In genomic region chr6:2197177-2197671, GRCh38 we compare ENCODE assay signal across 12 cellular contexts. TPM values are rescaled to one million over a fixed set of nuclear protein-coding genes. Genes with fewer than 3 reads are reported as not detected.
DNase-seq lines count a peak whose midpoint lies in the region; ATAC-seq and TF ChIP-seq lines count a peak whose summit lies in the region.
"Had no signal": no experiment of that assay in that cellular context is flagged by ENCODE, and none has a peak within 500 bp of the region (broad histone marks: within the 10 kb centered on the region; RNA-seq: fewer than 3 reads in every experiment).

No MANE protein-coding gene starts in this region.

- DNase-seq in GM23338 (ENCODE audit: low spot score) (no peak), RPMI7951 (ENCODE audit: low read depth) (peak; percentile 60), fibroblast of pulmonary artery (ENCODE audit: low read depth) (peak; percentile 52), putamen (ENCODE audit: low spot score) (peak; percentile 21), GM10248 (ENCODE audit: extremely low spot score) (no peak), NCI-H82 treated with DMSO at 0.1 percent for 48 hours (lab: John Stamatoyannopoulos, UW; ENCODE audit: unreplicated experiment) (no peak), osteocyte (ENCODE audit: extremely low spot score, unreplicated experiment) (no peak)
- no peak for DNase-seq in activated CD8-positive, alpha-beta memory T cell treated with anti-CD3 and anti-CD28 coated beads for 24 hours
- DNase-seq: activated naive CD8-positive, alpha-beta T cell treated with anti-CD3 and anti-CD28 coated beads, Interleukin-2, amount 50 U/mL, for 24 hours; midbrain; NCI-H2107 had no signal

- no peaks in the 10 kb centered on the region; the same call in 1 of the 2 replicates for H3K36me3 ChIP-seq in GM23338 (ENCODE audit: insufficient read depth)
- H3K36me3 ChIP-seq: suprapubic skin had no signal

- no peaks in the 10 kb centered on the region for H3K79me2 ChIP-seq in GM23338 (replicated peaks; ENCODE audit: insufficient read depth)

- H3K4me1 Mint-ChIP-seq in GM23338 (peaks cover 8% of the 10 kb centered on the region; the same call in 2 of the 3 replicates), osteocyte (ENCODE audit: unreplicated experiment) (peaks cover 8% of the 10 kb centered on the region)

- no peak overlapping the region for H3K4me3 Mint-ChIP-seq in GM23338
- no peak overlapping the region for H3K4me3 Mint-ChIP-seq in osteocyte (ENCODE audit: unreplicated experiment)
- H3K4me3 Mint-ChIP-seq: activated naive CD8-positive, alpha-beta T cell treated with anti-CD3 and anti-CD28 coated beads, Interleukin-2, amount 50 U/mL, for 24 hours had no signal

- H3F3A ChIP-seq in GM23338 (replicated peaks; ENCODE audit: low read depth): no peaks in the 10 kb centered on the region

- H3K27me3 Mint-ChIP-seq in GM23338 (ENCODE audit: insufficient read depth, low read depth, poor library complexity): peaks cover 2% of the 10 kb centered on the region
- H3K27me3 Mint-ChIP-seq in osteocyte (ENCODE audit: unreplicated experiment): no peaks in the 10 kb centered on the region
- H3K27me3 Mint-ChIP-seq: activated naive CD8-positive, alpha-beta T cell treated with anti-CD3 and anti-CD28 coated beads, Interleukin-2, amount 50 U/mL, for 24 hours had no signal

- H3K27me3 ChIP-seq in GM23338 (ENCODE audit: insufficient read depth): no peaks in the 10 kb centered on the region
- H3K27me3 ChIP-seq: suprapubic skin had no signal

- ATAC-seq in GM23338: peak; percentile 35; the same call in 1 of the 3 replicates
- ATAC-seq: activated naive CD8-positive, alpha-beta T cell treated with anti-CD3 and anti-CD28 coated beads, Interleukin-2, amount 50 U/mL, for 24 hours had no signal

- no peak overlapping the region for H3K27ac Mint-ChIP-seq in GM23338
- no peak overlapping the region for H3K27ac Mint-ChIP-seq in osteocyte (ENCODE audit: unreplicated experiment)
- H3K27ac Mint-ChIP-seq: activated naive CD8-positive, alpha-beta T cell treated with anti-CD3 and anti-CD28 coated beads, Interleukin-2, amount 50 U/mL, for 24 hours had no signal

- no peaks in the 10 kb centered on the region for H3K9me2 ChIP-seq in GM23338 (ENCODE audit: insufficient read depth)

- peaks cover 3% of the 10 kb centered on the region; the same call in 2 of the 3 replicates for H3K9me3 Mint-ChIP-seq in GM23338
- no peaks in the 10 kb centered on the region for H3K9me3 Mint-ChIP-seq in osteocyte (ENCODE audit: unreplicated experiment)
- H3K9me3 Mint-ChIP-seq: activated naive CD8-positive, alpha-beta T cell treated with anti-CD3 and anti-CD28 coated beads, Interleukin-2, amount 50 U/mL, for 24 hours had no signal

- H3K4me2 ChIP-seq in GM23338: no peak overlapping the region

- H3K27ac ChIP-seq in GM23338 (ENCODE audit: low read depth): no peak overlapping the region
- H3K27ac ChIP-seq: suprapubic skin had no signal

- H3K4me1 ChIP-seq in GM23338 (ENCODE audit: insufficient read depth): peaks cover 14% of the 10 kb centered on the region

- H4K20me1 ChIP-seq in GM23338 (replicated peaks; ENCODE audit: insufficient read depth): peaks cover 12% of the 10 kb centered on the region

- POLR2A ChIA-PET in GM10248 (lab: Yijun Ruan, JAX): no interaction called here

- CTCF ChIA-PET in GM10248 (lab: Yijun Ruan, JAX): interaction anchor here (0.6 to 4.2 kb wide), 11 partner anchors 8 to 600 kb away, joined by 3 to 39 read pairs (median 3); no protein-coding TSS in a partner anchor

- TF ChIP-seq CTCF in GM23338 (conservative IDR thresholded peaks at IDR 0.05; ENCODE audit: low read depth in 2 of 2): no peak
- no peak for TF ChIP-seq CTCF in fibroblast of pulmonary artery (IDR thresholded peaks at IDR 0.05; ENCODE audit: low read length, missing control alignments)
- TF ChIP-seq CTCF in GM10248 (IDR thresholded peaks at IDR 0.05; ENCODE audit: control extremely low read depth, extremely low read depth, low read depth, missing control alignments): no peak
- no peak for TF ChIP-seq CTCF in osteocyte (IDR thresholded peaks at IDR 0.05)

- H2AFZ ChIP-seq in GM23338: no peak overlapping the region

- H3K36me3 Mint-ChIP-seq in GM23338 (ENCODE audit: low read depth) (0 out of 3 replicates have a peak, but pooled peaks cover 8% of the 10 kb centered on the region), osteocyte (ENCODE audit: unreplicated experiment) (no peaks in the 10 kb centered on the region)

- no peak overlapping the region for H3K4me3 ChIP-seq in GM23338
- H3K4me3 ChIP-seq in fibroblast of pulmonary artery (replicated peaks; ENCODE audit: low read depth, low read length): no peak overlapping the region
- H3K4me3 ChIP-seq: suprapubic skin had no signal

TF ChIP-seq in GM23338, 12 proteins besides CTCF, POLR2A, EP300 and RAD21:
- TF ChIP-seq ZNF331 (CRISPR knock-in tag; IDR thresholded peaks at IDR 0.05; ENCODE audit: low read depth) (no peak), POLR2AphosphoS5 (IDR thresholded peaks at IDR 0.05; ENCODE audit: low read depth) (no peak)
TF ChIP-seq in GM23338: peak in this region for 0.

RNA-seq across cellular contexts. Expression of gene GMDS, which starts 48.2 kb away (rescaled TPM):
- 30.1 and 35.7 TPM in 2 replicates for total RNA-seq in GM23338 (2014; rRNA removed; shearing (Covaris generic))
- 36.5 and 44.6 TPM in 2 replicates for polyA plus RNA-seq in GM23338 (2016; fragmentation: Nextera tagmentation; extraction: Ambion mirVana)
- 7.4 and 11.2 TPM in 2 replicates for total RNA-seq in RPMI7951 (2014; rRNA removed; shearing (Covaris generic))
- total RNA-seq in osteocyte: 30.7 and 30.9 TPM in 2 replicates

Comparison
In these comparisons a context has a peak if more than half of its experiments do, and no peak if none do; other contexts are left out.
1. DNase-seq: peak in RPMI7951 (single experiment), fibroblast of pulmonary artery (single experiment) and putamen (single experiment); none in GM23338 (single experiment), GM10248 (single experiment), NCI-H82 treated with DMSO at 0.1 percent for 48 hours (single experiment), osteocyte (single experiment) and activated CD8-positive, alpha-beta memory T cell treated with anti-CD3 and anti-CD28 coated beads for 24 hours (single experiment).